ENCODE assay signal across 26 cellular contexts in the genomic region with DNA sequence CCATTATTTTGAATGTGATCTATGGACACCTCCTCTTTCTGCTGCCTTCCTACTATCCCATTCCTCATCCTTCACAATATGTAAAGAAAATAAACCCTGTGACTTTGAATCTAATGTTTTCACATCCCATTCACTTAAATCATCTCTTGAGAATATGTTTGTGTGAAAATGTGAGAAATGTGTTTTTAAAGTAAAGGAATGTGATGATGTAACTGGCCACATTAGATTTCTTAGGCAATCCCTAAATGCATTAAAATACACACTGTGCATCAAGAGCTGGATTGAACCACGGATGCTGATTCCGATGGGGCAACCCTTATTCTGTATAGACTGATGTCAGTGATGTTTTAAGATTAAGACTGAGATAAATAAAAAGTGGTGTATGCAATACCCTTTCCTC.
A peak's percentile ranks its signal among the peaks of the same experiment; 100 is the strongest.
DNase-seq lines count a peak whose midpoint lies in the region; ATAC-seq and TF ChIP-seq lines count a peak whose summit lies in the region.
"Had no signal": no experiment of that assay in that cellular context is flagged by ENCODE, and none has a peak within 500 bp of the region (broad histone marks: within the 10 kb centered on the region; RNA-seq: fewer than 3 reads in every experiment).

No MANE protein-coding gene starts in this region.

- no peaks in the 10 kb centered on the region for H3K9me2 ChIP-seq in GM23248 (ENCODE audit: insufficient read depth)

- peaks cover 22% of the 10 kb centered on the region for H3K4me1 ChIP-seq in GM23248 (ENCODE audit: insufficient read depth)
- H3K4me1 ChIP-seq: body of pancreas, esophagus squamous epithelium, Peyer's patch, spleen, suprapubic skin had no signal

- H3K27me3 ChIP-seq in GM23248 (replicated peaks; ENCODE audit: insufficient read depth): no peaks in the 10 kb centered on the region
- H3K27me3 ChIP-seq: BLaER1 treated with 17β-estradiol and CSF1 and Interleukin-3, amounts not matched to agents 10 nM and 100 nM; body of pancreas; esophagus squamous epithelium; Peyer's patch; spleen; suprapubic skin had no signal

- no peaks in the 10 kb centered on the region for H3K9me3 ChIP-seq in GM23248 (ENCODE audit: low read depth)
- H3K9me3 ChIP-seq: body of pancreas, esophagus squamous epithelium, Peyer's patch, spleen, suprapubic skin had no signal

- no peaks in the 10 kb centered on the region for H4K20me1 ChIP-seq in GM23248 (ENCODE audit: insufficient read depth)
- H4K20me1 ChIP-seq: BLaER1 treated with 17β-estradiol and CSF1 and Interleukin-3, amounts not matched to agents 10 nM and 100 nM had no signal

- in situ Hi-C loops in GM23248 (cut with MboI) (no loop called here), astrocyte of the cerebellum (cut with HindIII; ENCODE audit: low sequenced_read_pairs) (no loop called here)

- 0 out of 2 replicates have a peak overlapping the region, but pooled peaks have one; percentile 79 for H3K27ac ChIP-seq in GM23248
- H3K27ac ChIP-seq: BLaER1 treated with 17β-estradiol and CSF1 and Interleukin-3, amounts not matched to agents 10 nM and 100 nM; body of pancreas; esophagus squamous epithelium; Peyer's patch; spleen; suprapubic skin had no signal

- POLR2A ChIA-PET in AG04449 (lab: Yijun Ruan, JAX): interaction anchor here (0.8 kb wide), 1 partner anchor 12 kb away, joined by 5 read pairs; no protein-coding TSS in a partner anchor

- 12 to 15% methylated on average over 2 of the region's 2 CpGs for WGBS in GM23248 (ENCODE audit: low coverage in 1 of 2, low lambda C conversion rate in 2 of 2, missing lambda C conversion rate in 2 of 2), 2 experiments

- ATAC-seq in GM19035 (IDR thresholded peaks at IDR 0.05; ENCODE audit: unreplicated experiment): no peak
- ATAC-seq: body of pancreas; natural killer cell; stimulated activated effector memory CD8-positive, alpha-beta T cell treated with anti-CD3 and anti-CD28 coated beads, Interleukin-12 subunit alpha, Interleukin-12 subunit beta, amount 100 ng/mL, for 72 hours had no signal

- no peak overlapping the region for H2AFZ ChIP-seq in GM23248

- H3K4me2 ChIP-seq in GM23248 (ENCODE audit: unreplicated experiment): no peak overlapping the region
- H3K4me2 ChIP-seq: BLaER1 treated with 17β-estradiol and CSF1 and Interleukin-3, amounts not matched to agents 10 nM and 100 nM had no signal

- CTCF ChIA-PET in AG04449 (lab: Yijun Ruan, JAX): no interaction called here

- DNase-seq in AG04449 (ENCODE audit: low read depth, low spot score): peak; percentile 84
- peak; percentile 40 for DNase-seq in GM23248
- peak; percentile 40 for DNase-seq in astrocyte of the cerebellum (ENCODE audit: low read depth)
- peak; percentile 63 for DNase-seq in fibroblast of pulmonary artery (ENCODE audit: low read depth)
- DNase-seq in COLO829 (ENCODE audit: low spot score): no peak
- DNase-seq in NCI-H1105 (lab: John Stamatoyannopoulos, UW): no peak
- no peak for DNase-seq in DMS 273 treated with DMSO at 0.1 percent for 48 hours (lab: John Stamatoyannopoulos, UW)
- DNase-seq: activated B cell treated with CpG ODN at 0.5 μM for 24 hours; activated CD4-positive, alpha-beta T cell treated with anti-CD3 and anti-CD28 coated beads, Interleukin-2, amount 50 U/mL, for 4 hours; activated CD8-positive, alpha-beta memory T cell treated with anti-CD3 and anti-CD28 coated beads, Interleukin-2, amount 50 U/mL, for 4 hours; body of pancreas; esophagus squamous epithelium; GOT3; head of caudate nucleus; Kasumi-1; natural killer cell; NCI-H1048; NCI-H1930; NCI-H69; Peyer's patch; spleen; stimulated activated CD4-positive, alpha-beta T cell treated with anti-CD3 and anti-CD28 coated beads, Interleukin-2, amount 100 ng/mL, for 48 hours had no signal

- H3K9ac ChIP-seq in GM23248: no peak overlapping the region
- H3K9ac ChIP-seq: BLaER1 treated with 17β-estradiol and CSF1 and Interleukin-3, amounts not matched to agents 10 nM and 100 nM had no signal

- no peaks in the 10 kb centered on the region for H3K36me3 ChIP-seq in GM23248 (ENCODE audit: low read depth)
- H3K36me3 ChIP-seq: BLaER1 treated with 17β-estradiol and CSF1 and Interleukin-3, amounts not matched to agents 10 nM and 100 nM; esophagus squamous epithelium; Peyer's patch; spleen; suprapubic skin had no signal

- H3F3A ChIP-seq in GM23248 (ENCODE audit: insufficient read depth): no peaks in the 10 kb centered on the region; the same call in 1 of the 2 replicates

- H3K4me3 ChIP-seq in AG04449 (ENCODE audit: low read depth, low read length): no peak overlapping the region
- no peak overlapping the region for H3K4me3 ChIP-seq in GM23248
- H3K4me3 ChIP-seq in astrocyte of the cerebellum (ENCODE audit: low read depth, low read length): no peak overlapping the region
- H3K4me3 ChIP-seq in fibroblast of pulmonary artery (replicated peaks; ENCODE audit: low read depth, low read length): no peak overlapping the region
- H3K4me3 ChIP-seq: BLaER1 treated with 17β-estradiol and CSF1 and Interleukin-3, amounts not matched to agents 10 nM and 100 nM; body of pancreas; esophagus squamous epithelium; Peyer's patch; spleen; suprapubic skin had no signal

- TF ChIP-seq CTCF in AG04449 (IDR thresholded peaks at IDR 0.05; ENCODE audit: insufficient read depth, low read length, missing control alignments) (no peak), astrocyte of the cerebellum (IDR thresholded peaks at IDR 0.05; ENCODE audit: low read depth, low read length, missing control alignments) (no peak), fibroblast of pulmonary artery (IDR thresholded peaks at IDR 0.05; ENCODE audit: low read length, missing control alignments) (no peak)

- no peaks in the 10 kb centered on the region for H3K79me2 ChIP-seq in GM23248 (ENCODE audit: insufficient read depth)

Comparison
In these comparisons a context has a peak if more than half of its experiments do, and no peak if none do; other contexts are left out.
1. DNase-seq: peak in AG04449 (single experiment), GM23248 (single experiment), astrocyte of the cerebellum (single experiment) and fibroblast of pulmonary artery (single experiment); none in COLO829 (single experiment), NCI-H1105 (single experiment) and DMS 273 treated with DMSO at 0.1 percent for 48 hours (single experiment).